1 cellular context compared by ENCODE assay signal in genomic region chr7:34296663-34297062, GRCh38.
TF ChIP-seq lines count a peak whose summit lies in the region.

No MANE protein-coding gene starts in this region.

TF ChIP-seq in SK-N-SH treated with all-trans-retinoic acid at 6 μM for 48 hours, 23 proteins besides CTCF, POLR2A, EP300 and RAD21 (continued from another document):
- TF ChIP-seq ZC3H10 (CRISPR knock-in tag; IDR thresholded peaks at IDR 0.05) (no peak), TOX (CRISPR knock-in tag; IDR thresholded peaks at IDR 0.05; ENCODE audit: borderline replicate concordance) (no peak), ESRRG (CRISPR knock-in tag; IDR thresholded peaks at IDR 0.05) (no peak), BACH2 (CRISPR knock-in tag; IDR thresholded peaks at IDR 0.05; ENCODE audit: borderline replicate concordance) (no peak), ZNF8 (CRISPR knock-in tag; IDR thresholded peaks at IDR 0.05) (no peak), CSDC2 (CRISPR knock-in tag; IDR thresholded peaks at IDR 0.05) (no peak), PATZ1 (CRISPR knock-in tag; IDR thresholded peaks at IDR 0.05; ENCODE audit: borderline replicate concordance) (no peak), TCF4 (CRISPR knock-in tag; IDR thresholded peaks at IDR 0.05; ENCODE audit: borderline replicate concordance) (no peak), ZNF565 (CRISPR knock-in tag; conservative IDR thresholded peaks at IDR 0.05; ENCODE audit: low read depth) (no peak), ARNTL (CRISPR knock-in tag; IDR thresholded peaks at IDR 0.05; ENCODE audit: borderline replicate concordance, low read depth) (no peak), PPARA (CRISPR knock-in tag; IDR thresholded peaks at IDR 0.05; ENCODE audit: borderline replicate concordance) (no peak)
- TF ChIP-seq, protein P1, sequence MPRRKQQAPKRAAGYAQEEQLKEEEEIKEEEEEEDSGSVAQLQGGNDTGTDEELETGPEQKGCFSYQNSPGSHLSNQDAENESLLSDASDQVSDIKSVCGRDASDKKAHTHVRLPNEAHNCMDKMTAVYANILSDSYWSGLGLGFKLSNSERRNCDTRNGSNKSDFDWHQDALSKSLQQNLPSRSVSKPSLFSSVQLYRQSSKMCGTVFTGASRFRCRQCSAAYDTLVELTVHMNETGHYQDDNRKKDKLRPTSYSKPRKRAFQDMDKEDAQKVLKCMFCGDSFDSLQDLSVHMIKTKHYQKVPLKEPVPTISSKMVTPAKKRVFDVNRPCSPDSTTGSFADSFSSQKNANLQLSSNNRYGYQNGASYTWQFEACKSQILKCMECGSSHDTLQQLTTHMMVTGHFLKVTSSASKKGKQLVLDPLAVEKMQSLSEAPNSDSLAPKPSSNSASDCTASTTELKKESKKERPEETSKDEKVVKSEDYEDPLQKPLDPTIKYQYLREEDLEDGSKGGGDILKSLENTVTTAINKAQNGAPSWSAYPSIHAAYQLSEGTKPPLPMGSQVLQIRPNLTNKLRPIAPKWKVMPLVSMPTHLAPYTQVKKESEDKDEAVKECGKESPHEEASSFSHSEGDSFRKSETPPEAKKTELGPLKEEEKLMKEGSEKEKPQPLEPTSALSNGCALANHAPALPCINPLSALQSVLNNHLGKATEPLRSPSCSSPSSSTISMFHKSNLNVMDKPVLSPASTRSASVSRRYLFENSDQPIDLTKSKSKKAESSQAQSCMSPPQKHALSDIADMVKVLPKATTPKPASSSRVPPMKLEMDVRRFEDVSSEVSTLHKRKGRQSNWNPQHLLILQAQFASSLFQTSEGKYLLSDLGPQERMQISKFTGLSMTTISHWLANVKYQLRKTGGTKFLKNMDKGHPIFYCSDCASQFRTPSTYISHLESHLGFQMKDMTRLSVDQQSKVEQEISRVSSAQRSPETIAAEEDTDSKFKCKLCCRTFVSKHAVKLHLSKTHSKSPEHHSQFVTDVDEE (CRISPR knock-in tag; IDR thresholded peaks at IDR 0.05) = no peak
- TF ChIP-seq, protein P2, sequence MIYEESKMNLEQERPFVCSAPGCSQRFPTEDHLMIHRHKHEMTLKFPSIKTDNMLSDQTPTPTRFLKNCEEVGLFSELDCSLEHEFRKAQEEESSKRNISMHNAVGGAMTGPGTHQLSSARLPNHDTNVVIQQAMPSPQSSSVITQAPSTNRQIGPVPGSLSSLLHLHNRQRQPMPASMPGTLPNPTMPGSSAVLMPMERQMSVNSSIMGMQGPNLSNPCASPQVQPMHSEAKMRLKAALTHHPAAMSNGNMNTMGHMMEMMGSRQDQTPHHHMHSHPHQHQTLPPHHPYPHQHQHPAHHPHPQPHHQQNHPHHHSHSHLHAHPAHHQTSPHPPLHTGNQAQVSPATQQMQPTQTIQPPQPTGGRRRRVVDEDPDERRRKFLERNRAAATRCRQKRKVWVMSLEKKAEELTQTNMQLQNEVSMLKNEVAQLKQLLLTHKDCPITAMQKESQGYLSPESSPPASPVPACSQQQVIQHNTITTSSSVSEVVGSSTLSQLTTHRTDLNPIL (CRISPR knock-in tag; IDR thresholded peaks at IDR 0.05; ENCODE audit: low read depth) = no peak
- TF ChIP-seq, protein P3, sequence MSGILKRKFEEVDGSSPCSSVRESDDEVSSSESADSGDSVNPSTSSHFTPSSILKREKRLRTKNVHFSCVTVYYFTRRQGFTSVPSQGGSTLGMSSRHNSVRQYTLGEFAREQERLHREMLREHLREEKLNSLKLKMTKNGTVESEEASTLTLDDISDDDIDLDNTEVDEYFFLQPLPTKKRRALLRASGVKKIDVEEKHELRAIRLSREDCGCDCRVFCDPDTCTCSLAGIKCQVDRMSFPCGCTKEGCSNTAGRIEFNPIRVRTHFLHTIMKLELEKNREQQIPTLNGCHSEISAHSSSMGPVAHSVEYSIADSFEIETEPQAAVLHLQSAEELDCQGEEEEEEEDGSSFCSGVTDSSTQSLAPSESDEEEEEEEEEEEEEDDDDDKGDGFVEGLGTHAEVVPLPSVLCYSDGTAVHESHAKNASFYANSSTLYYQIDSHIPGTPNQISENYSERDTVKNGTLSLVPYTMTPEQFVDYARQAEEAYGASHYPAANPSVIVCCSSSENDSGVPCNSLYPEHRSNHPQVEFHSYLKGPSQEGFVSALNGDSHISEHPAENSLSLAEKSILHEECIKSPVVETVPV (CRISPR knock-in tag; IDR thresholded peaks at IDR 0.05) = no peak
TF ChIP-seq in SK-N-SH treated with all-trans-retinoic acid at 6 μM for 48 hours: peak in this region for 0.
